ENCODE assay signal across 1 cellular context in the genomic region with DNA sequence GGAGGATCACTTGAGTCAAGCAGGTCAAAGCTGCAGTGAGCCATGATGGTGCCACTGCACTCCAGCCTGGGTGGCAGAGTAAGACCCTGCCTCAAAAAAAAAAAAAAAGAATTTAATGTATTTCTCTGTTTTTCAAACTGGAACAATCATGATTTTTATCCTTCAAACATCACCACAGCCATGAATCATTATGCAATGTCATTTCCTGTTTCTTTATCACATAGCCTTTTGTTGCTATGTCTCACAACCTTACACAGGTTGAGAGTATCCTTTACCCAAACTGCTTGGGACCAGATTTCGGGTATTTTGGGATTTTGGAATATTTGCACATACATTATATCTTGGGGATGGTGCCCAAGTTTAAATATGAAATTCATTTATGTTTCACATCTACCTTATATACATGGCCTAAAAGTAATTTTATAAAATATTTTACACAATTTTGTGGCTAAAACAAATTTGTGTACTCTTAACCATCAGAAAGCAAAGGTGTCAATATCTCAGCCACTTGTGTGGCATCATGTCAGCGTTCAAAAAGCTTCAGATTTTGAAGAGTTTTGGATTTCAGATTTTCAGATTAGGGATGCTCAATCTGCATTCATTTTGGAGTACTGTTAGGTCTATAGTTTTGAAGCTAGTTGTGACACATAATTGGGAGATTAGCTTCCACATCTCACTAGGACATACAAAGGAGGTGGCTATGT.
TF ChIP-seq lines count a peak whose summit lies in the region.

No MANE protein-coding gene starts in this region.

TF ChIP-seq in K562, 482 proteins besides CTCF, POLR2A, EP300 and RAD21 (continues in another document):
- TF ChIP-seq, protein P1, sequence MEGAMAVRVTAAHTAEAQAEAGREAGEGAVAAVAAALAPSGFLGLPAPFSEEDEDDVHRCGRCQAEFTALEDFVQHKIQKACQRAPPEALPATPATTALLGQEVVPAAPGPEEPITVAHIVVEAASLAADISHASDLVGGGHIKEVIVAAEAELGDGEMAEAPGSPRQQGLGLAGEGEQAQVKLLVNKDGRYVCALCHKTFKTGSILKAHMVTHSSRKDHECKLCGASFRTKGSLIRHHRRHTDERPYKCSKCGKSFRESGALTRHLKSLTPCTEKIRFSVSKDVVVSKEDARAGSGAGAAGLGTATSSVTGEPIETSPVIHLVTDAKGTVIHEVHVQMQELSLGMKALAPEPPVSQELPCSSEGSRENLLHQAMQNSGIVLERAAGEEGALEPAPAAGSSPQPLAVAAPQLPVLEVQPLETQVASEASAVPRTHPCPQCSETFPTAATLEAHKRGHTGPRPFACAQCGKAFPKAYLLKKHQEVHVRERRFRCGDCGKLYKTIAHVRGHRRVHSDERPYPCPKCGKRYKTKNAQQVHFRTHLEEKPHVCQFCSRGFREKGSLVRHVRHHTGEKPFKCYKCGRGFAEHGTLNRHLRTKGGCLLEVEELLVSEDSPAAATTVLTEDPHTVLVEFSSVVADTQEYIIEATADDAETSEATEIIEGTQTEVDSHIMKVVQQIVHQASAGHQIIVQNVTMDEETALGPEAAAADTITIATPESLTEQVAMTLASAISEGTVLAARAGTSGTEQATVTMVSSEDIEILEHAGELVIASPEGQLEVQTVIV (CRISPR knock-in tag; IDR thresholded peaks at IDR 0.05; ENCODE audit: borderline replicate concordance): no peak
- TF ChIP-seq JUN (IDR thresholded peaks at IDR 0.05; ENCODE audit: borderline replicate concordance, low read depth, low read length) (no peak), JUN (CRISPR knock-in tag; IDR thresholded peaks at IDR 0.05; ENCODE audit: borderline replicate concordance) (no peak), ZNF740 (CRISPR knock-in tag; IDR thresholded peaks at IDR 0.05) (no peak), ZNF740 (tag; IDR thresholded peaks at IDR 0.05) (no peak), GATAD2A (IDR thresholded peaks at IDR 0.05) (no peak), CBFA2T3 (IDR thresholded peaks at IDR 0.05) (peak; percentile 34; the same call in 1 of the 2 replicates), NFIX (CRISPR knock-in tag; IDR thresholded peaks at IDR 0.05; ENCODE audit: low read depth) (no peak), STAT5B (CRISPR knock-in tag; IDR thresholded peaks at IDR 0.05) (no peak), ARNT (IDR thresholded peaks at IDR 0.05) (no peak), EZH2 (IDR thresholded peaks at IDR 0.05; ENCODE audit: borderline replicate concordance, low read depth, low read length) (no peak), GABPA (tag; conservative IDR thresholded peaks at IDR 0.05; ENCODE audit: low read depth) (0 out of 2 replicates have a peak, but pooled peaks have one; percentile 42), HDAC1 (IDR thresholded peaks at IDR 0.05) (no peak), ARID2 (IDR thresholded peaks at IDR 0.05) (no peak), MED1 (CRISPR knock-in tag; IDR thresholded peaks at IDR 0.05; ENCODE audit: borderline replicate concordance) (no peak), IRF1 (CRISPR knock-in tag; IDR thresholded peaks at IDR 0.05; ENCODE audit: borderline replicate concordance) (no peak), HDAC3 (IDR thresholded peaks at IDR 0.05; ENCODE audit: borderline replicate concordance, partially characterized antibody) (no peak), MEIS2 (IDR thresholded peaks at IDR 0.05; ENCODE audit: partially characterized antibody) (peak; percentile 89), ZNF197 (CRISPR knock-in tag; IDR thresholded peaks at IDR 0.05; ENCODE audit: low read depth) (no peak), SMARCC2 (IDR thresholded peaks at IDR 0.05; ENCODE audit: low read depth) (no peak), BRF1 (IDR thresholded peaks at IDR 0.05; ENCODE audit: borderline replicate concordance, extremely low read depth, insufficient read length) (no peak), RBM22 (IDR thresholded peaks at IDR 0.05; ENCODE audit: low read depth, low read length, poor library complexity, severe bottlenecking) (no peak), RB1 (IDR thresholded peaks at IDR 0.05; ENCODE audit: low read depth) (no peak), RAD51 (IDR thresholded peaks at IDR 0.05; ENCODE audit: borderline replicate concordance, low read depth) (no peak), RBM39 (optimal IDR thresholded peaks at IDR 0.05; ENCODE audit: low read depth, low read length) (no peak), STAG1 (CRISPR knock-in tag; IDR thresholded peaks at IDR 0.05; ENCODE audit: borderline replicate concordance) (no peak), UBTF (IDR thresholded peaks at IDR 0.05; ENCODE audit: borderline replicate concordance in 1 of 2, low read depth in 2 of 2, low read length in 2 of 2) (no peak), CREB1 (IDR thresholded peaks at IDR 0.05) (no peak), CREB1 (CRISPR knock-in tag; IDR thresholded peaks at IDR 0.05) (no peak), TAF15 (IDR thresholded peaks at IDR 0.05; ENCODE audit: low read depth, low read length) (no peak), MCM5 (IDR thresholded peaks at IDR 0.05; ENCODE audit: low read depth) (no peak), ARHGAP35 (IDR thresholded peaks at IDR 0.05; ENCODE audit: partially characterized antibody) (no peak), ETV1 (tag; conservative IDR thresholded peaks at IDR 0.05; ENCODE audit: low read depth) (peak; percentile 57; the same call in 1 of the 2 replicates), ZEB2 (IDR thresholded peaks at IDR 0.05) (peak; percentile 67), SIRT6 (IDR thresholded peaks at IDR 0.05; ENCODE audit: low read depth, low read length) (no peak), ZNF3 (CRISPR knock-in tag; IDR thresholded peaks at IDR 0.05) (no peak), PHTF2 (CRISPR knock-in tag; IDR thresholded peaks at IDR 0.05) (no peak), ZKSCAN8 (CRISPR knock-in tag; IDR thresholded peaks at IDR 0.05) (no peak), ZNF124 (CRISPR knock-in tag; IDR thresholded peaks at IDR 0.05) (no peak), ZHX1 (conservative IDR thresholded peaks at IDR 0.05; ENCODE audit: low read length) (no peak), HIVEP1 (CRISPR knock-in tag; IDR thresholded peaks at IDR 0.05) (no peak), EGR1 (conservative IDR thresholded peaks at IDR 0.05) (no peak), ZC3H8 (IDR thresholded peaks at IDR 0.05) (no peak), CBX8 (IDR thresholded peaks at IDR 0.05; ENCODE audit: borderline replicate concordance, extremely low read depth, low read depth, low read length, poor library complexity, severe bottlenecking) (no peak), NONO (IDR thresholded peaks at IDR 0.05; ENCODE audit: low read depth in 2 of 2, low read length in 1 of 2) (no peak), BCL6 (CRISPR knock-in tag; IDR thresholded peaks at IDR 0.05) (no peak), ZBTB1 (CRISPR knock-in tag; IDR thresholded peaks at IDR 0.05; ENCODE audit: borderline replicate concordance, low read depth) (no peak), SAP30 (IDR thresholded peaks at IDR 0.05; ENCODE audit: borderline replicate concordance, insufficient read depth, low read depth, low read length, poor library complexity, severe bottlenecking) (no peak), SP2 (IDR thresholded peaks at IDR 0.05; ENCODE audit: extremely low read depth, low read depth, low read length, poor library complexity, severe bottlenecking) (no peak), NR2F6 (CRISPR knock-in tag; IDR thresholded peaks at IDR 0.05) (no peak), FOXJ3 (CRISPR knock-in tag; IDR thresholded peaks at IDR 0.05) (no peak)
- TF ChIP-seq, protein P2, sequence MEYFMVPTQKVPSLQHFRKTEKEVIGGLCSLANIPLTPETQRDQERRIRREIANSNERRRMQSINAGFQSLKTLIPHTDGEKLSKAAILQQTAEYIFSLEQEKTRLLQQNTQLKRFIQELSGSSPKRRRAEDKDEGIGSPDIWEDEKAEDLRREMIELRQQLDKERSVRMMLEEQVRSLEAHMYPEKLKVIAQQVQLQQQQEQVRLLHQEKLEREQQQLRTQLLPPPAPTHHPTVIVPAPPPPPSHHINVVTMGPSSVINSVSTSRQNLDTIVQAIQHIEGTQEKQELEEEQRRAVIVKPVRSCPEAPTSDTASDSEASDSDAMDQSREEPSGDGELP (CRISPR knock-in tag; IDR thresholded peaks at IDR 0.05; ENCODE audit: borderline replicate concordance): no peak
- TF ChIP-seq, protein P3, sequence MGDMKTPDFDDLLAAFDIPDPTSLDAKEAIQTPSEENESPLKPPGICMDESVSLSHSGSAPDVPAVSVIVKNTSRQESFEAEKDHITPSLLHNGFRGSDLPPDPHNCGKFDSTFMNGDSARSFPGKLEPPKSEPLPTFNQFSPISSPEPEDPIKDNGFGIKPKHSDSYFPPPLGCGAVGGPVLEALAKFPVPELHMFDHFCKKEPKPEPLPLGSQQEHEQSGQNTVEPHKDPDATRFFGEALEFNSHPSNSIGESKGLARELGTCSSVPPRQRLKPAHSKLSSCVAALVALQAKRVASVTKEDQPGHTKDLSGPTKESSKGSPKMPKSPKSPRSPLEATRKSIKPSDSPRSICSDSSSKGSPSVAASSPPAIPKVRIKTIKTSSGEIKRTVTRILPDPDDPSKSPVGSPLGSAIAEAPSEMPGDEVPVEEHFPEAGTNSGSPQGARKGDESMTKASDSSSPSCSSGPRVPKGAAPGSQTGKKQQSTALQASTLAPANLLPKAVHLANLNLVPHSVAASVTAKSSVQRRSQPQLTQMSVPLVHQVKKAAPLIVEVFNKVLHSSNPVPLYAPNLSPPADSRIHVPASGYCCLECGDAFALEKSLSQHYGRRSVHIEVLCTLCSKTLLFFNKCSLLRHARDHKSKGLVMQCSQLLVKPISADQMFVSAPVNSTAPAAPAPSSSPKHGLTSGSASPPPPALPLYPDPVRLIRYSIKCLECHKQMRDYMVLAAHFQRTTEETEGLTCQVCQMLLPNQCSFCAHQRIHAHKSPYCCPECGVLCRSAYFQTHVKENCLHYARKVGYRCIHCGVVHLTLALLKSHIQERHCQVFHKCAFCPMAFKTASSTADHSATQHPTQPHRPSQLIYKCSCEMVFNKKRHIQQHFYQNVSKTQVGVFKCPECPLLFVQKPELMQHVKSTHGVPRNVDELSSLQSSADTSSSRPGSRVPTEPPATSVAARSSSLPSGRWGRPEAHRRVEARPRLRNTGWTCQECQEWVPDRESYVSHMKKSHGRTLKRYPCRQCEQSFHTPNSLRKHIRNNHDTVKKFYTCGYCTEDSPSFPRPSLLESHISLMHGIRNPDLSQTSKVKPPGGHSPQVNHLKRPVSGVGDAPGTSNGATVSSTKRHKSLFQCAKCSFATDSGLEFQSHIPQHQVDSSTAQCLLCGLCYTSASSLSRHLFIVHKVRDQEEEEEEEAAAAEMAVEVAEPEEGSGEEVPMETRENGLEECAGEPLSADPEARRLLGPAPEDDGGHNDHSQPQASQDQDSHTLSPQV (IDR thresholded peaks at IDR 0.05): no peak
- TF ChIP-seq, protein P4, sequence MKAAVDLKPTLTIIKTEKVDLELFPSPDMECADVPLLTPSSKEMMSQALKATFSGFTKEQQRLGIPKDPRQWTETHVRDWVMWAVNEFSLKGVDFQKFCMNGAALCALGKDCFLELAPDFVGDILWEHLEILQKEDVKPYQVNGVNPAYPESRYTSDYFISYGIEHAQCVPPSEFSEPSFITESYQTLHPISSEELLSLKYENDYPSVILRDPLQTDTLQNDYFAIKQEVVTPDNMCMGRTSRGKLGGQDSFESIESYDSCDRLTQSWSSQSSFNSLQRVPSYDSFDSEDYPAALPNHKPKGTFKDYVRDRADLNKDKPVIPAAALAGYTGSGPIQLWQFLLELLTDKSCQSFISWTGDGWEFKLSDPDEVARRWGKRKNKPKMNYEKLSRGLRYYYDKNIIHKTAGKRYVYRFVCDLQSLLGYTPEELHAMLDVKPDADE (conservative IDR thresholded peaks at IDR 0.05; ENCODE audit: control insufficient read depth, low read depth, low read length): no peak
